Comparison of ENCODE assay signal across 14 cellular contexts in the genomic region with DNA sequence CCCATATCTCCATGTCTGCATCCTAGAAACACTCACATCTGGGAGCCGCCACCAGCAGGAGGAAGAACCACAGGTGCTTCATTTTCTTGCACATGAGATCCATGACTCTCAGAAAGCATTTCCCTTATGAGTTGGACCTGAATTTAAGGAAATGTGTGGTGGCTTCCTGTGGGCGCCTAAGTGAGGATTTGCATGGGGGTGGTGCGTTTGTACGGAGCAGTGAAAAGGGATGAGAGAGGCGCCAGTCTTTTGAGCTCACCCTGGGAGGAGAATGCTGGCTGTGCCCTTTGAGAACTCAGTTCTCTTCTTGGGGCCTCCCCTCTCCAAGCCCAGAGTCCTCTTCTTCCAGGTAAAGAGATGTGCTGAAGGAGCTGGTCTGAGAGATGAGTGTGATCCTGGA.
DNase-seq lines count a peak whose midpoint lies in the region; ATAC-seq and TF ChIP-seq lines count a peak whose summit lies in the region.
"Had no signal": no experiment of that assay in that cellular context is flagged by ENCODE, and none has a peak within 500 bp of the region (broad histone marks: within the 10 kb centered on the region; RNA-seq: fewer than 3 reads in every experiment).

No MANE protein-coding gene starts in this region.

- H3K27me3 ChIP-seq in BLaER1 treated with 17β-estradiol and CSF1 and Interleukin-3, amounts not matched to agents 10 nM and 100 nM: no peaks in the 10 kb centered on the region

- peak overlapping the region in 9 of 11 experiments; percentile 37 to 69 (median 64); a peak in 18 of 22 replicates for H3K4me2 ChIP-seq in BLaER1 treated with 17β-estradiol and CSF1 and Interleukin-3, amounts not matched to agents 10 nM and 100 nM

- peak; percentile 14 for TF ChIP-seq POLR2A in GM19099 (IDR thresholded peaks at IDR 0.05; ENCODE audit: extremely low read depth, insufficient read length, low read depth)

- no peaks in the 10 kb centered on the region for H3K36me3 Mint-ChIP-seq in activated B cell treated with CpG ODN at 0.5 μM for 24 hours (ENCODE audit: low read depth)
- H3K36me3 Mint-ChIP-seq in stimulated activated naive B cell treated with anti-CD40 and anti-IgM and Interleukin-4, amounts not matched to agents 10 μg/mL and 1 μg/mL and 100 μg/mL, for 72 hours: no peaks in the 10 kb centered on the region
- H3K36me3 Mint-ChIP-seq: CD14-positive monocyte; CD8-positive, alpha-beta T cell; IgD-negative memory B cell had no signal

- H3K27ac Mint-ChIP-seq in activated B cell treated with CpG ODN at 0.5 μM for 24 hours: no peak overlapping the region
- H3K27ac Mint-ChIP-seq in stimulated activated naive B cell treated with anti-CD40 and anti-IgM and Interleukin-4, amounts not matched to agents 10 μg/mL and 1 μg/mL and 100 μg/mL, for 72 hours: no peak overlapping the region
- H3K27ac Mint-ChIP-seq: CD14-positive monocyte; CD8-positive, alpha-beta T cell; IgD-negative memory B cell had no signal

- H3K9me3 Mint-ChIP-seq in activated B cell treated with CpG ODN at 0.5 μM for 24 hours: no peaks in the 10 kb centered on the region
- no peaks in the 10 kb centered on the region for H3K9me3 Mint-ChIP-seq in stimulated activated naive B cell treated with anti-CD40 and anti-IgM and Interleukin-4, amounts not matched to agents 10 μg/mL and 1 μg/mL and 100 μg/mL, for 72 hours
- H3K9me3 Mint-ChIP-seq: CD8-positive, alpha-beta T cell had no signal

- POLR2A ChIA-PET in activated B cell treated with CpG ODN at 0.5 μM for 24 hours (lab: Charles Lee): interaction anchor here (0.9 to 2.0 kb wide), 2 partner anchors 558 to 560 kb away, joined by 4 to 16 read pairs; no protein-coding TSS in a partner anchor

- peak overlapping the region; percentile 48 for H3K4me3 Mint-ChIP-seq in activated B cell treated with CpG ODN at 0.5 μM for 24 hours
- peak overlapping the region; percentile 23 to 51 for H3K4me3 Mint-ChIP-seq in stimulated activated naive B cell treated with anti-CD40 and anti-IgM and Interleukin-4, amounts not matched to agents 10 μg/mL and 1 μg/mL and 100 μg/mL, for 72 hours
- H3K4me3 Mint-ChIP-seq: CD14-positive monocyte; CD8-positive, alpha-beta T cell had no signal

- no peak for TF ChIP-seq CTCF in activated B cell treated with CpG ODN at 0.5 μM for 24 hours (IDR thresholded peaks at IDR 0.05)

- intact Hi-C loops in activated B cell treated with CpG ODN at 0.5 μM for 24 hours (cut with micrococcal nuclease): no loop called here

- ATAC-seq in activated B cell treated with CpG ODN at 0.5 μM for 24 hours (ENCODE audit: low read depth): no peak
- no peak for ATAC-seq in stimulated activated naive B cell treated with anti-CD40 and anti-IgM and Interleukin-4, amounts not matched to agents 10 μg/mL and 1 μg/mL and 100 μg/mL, for 72 hours (replicated peaks)
- no peak for ATAC-seq in GM21423 (IDR thresholded peaks at IDR 0.05; ENCODE audit: unreplicated experiment)
- ATAC-seq in HG03520 (IDR thresholded peaks at IDR 0.05; ENCODE audit: unreplicated experiment): no peak
- ATAC-seq: CD8-positive, alpha-beta T cell had no signal

- H3K4me3 ChIP-seq in BLaER1 treated with 17β-estradiol and CSF1 and Interleukin-3, amounts not matched to agents 10 nM and 100 nM: no peak overlapping the region
- H3K4me3 ChIP-seq: GM23248 had no signal

- no peak for DNase-seq in activated B cell treated with CpG ODN at 0.5 μM for 24 hours
- no peak for DNase-seq in stimulated activated naive B cell treated with anti-CD40 and anti-IgM and Interleukin-4, amounts not matched to agents 10 μg/mL and 1 μg/mL and 100 μg/mL, for 72 hours
- no peak for DNase-seq in activated CD4-positive, alpha-beta T cell treated with anti-CD3 and anti-CD28 coated beads, Interleukin-2, amount 50 U/mL, for 4 hours
- DNase-seq: ACHN, DMS153, KG1 had no signal

- peaks cover 26% of the 10 kb centered on the region for H3K27me3 Mint-ChIP-seq in activated B cell treated with CpG ODN at 0.5 μM for 24 hours
- H3K27me3 Mint-ChIP-seq in stimulated activated naive B cell treated with anti-CD40 and anti-IgM and Interleukin-4, amounts not matched to agents 10 μg/mL and 1 μg/mL and 100 μg/mL, for 72 hours: peaks cover 17 to 20% of the 10 kb centered on the region in 2 donors

- H3K4me1 ChIP-seq in BLaER1 treated with 17β-estradiol and CSF1 and Interleukin-3, amounts not matched to agents 10 nM and 100 nM: peaks cover 0 to 48% (median 21%) of the 10 kb centered on the region in 10 experiments; a peak in 17 of 20 replicates

- H3K4me1 Mint-ChIP-seq in activated B cell treated with CpG ODN at 0.5 μM for 24 hours: no peaks in the 10 kb centered on the region
- H3K4me1 Mint-ChIP-seq in stimulated activated naive B cell treated with anti-CD40 and anti-IgM and Interleukin-4, amounts not matched to agents 10 μg/mL and 1 μg/mL and 100 μg/mL, for 72 hours: no peaks in the 10 kb centered on the region

- no peaks in the 10 kb centered on the region for H4K20me1 ChIP-seq in BLaER1 treated with 17β-estradiol and CSF1 and Interleukin-3, amounts not matched to agents 10 nM and 100 nM

- H3K27ac ChIP-seq in BLaER1 treated with 17β-estradiol and CSF1 and Interleukin-3, amounts not matched to agents 10 nM and 100 nM: peak overlapping the region in 2 of 11 experiments; percentile 37 to 61; a peak in 2 of 22 replicates
- H3K27ac ChIP-seq: GM23248 had no signal

- CTCF ChIA-PET in activated B cell treated with CpG ODN at 0.5 μM for 24 hours (lab: Charles Lee): interaction anchor here (1.0 to 3.0 kb wide), 6 partner anchors 10 to 884 kb away, joined by 3 to 10 read pairs (median 4); no protein-coding TSS in a partner anchor

- no peaks in the 10 kb centered on the region for H3K9me3 ChIP-seq in BLaER1 treated with 17β-estradiol and CSF1 and Interleukin-3, amounts not matched to agents 10 nM and 100 nM (replicated peaks in 1 of 11)

- no peaks in the 10 kb centered on the region for H3K36me3 ChIP-seq in BLaER1 treated with 17β-estradiol and CSF1 and Interleukin-3, amounts not matched to agents 10 nM and 100 nM

- H3K9ac ChIP-seq in BLaER1 treated with 17β-estradiol and CSF1 and Interleukin-3, amounts not matched to agents 10 nM and 100 nM: peak overlapping the region in 1 of 11 experiments; percentile 59; a peak in 1 of 22 replicates
- H3K9ac ChIP-seq: GM23248 had no signal
